ENCODE assay signal across 11 cellular contexts in genomic region chr3:31247850-31248618, GRCh38.
A peak's percentile ranks its signal among the peaks of the same experiment; 100 is the strongest.
DNase-seq lines count a peak whose midpoint lies in the region; ATAC-seq and TF ChIP-seq lines count a peak whose summit lies in the region.
"Had no signal": no experiment of that assay in that cellular context is flagged by ENCODE, and none has a peak within 500 bp of the region (broad histone marks: within the 10 kb centered on the region; RNA-seq: fewer than 3 reads in every experiment).

No MANE protein-coding gene starts in this region.

- peaks cover 59% of the 10 kb centered on the region for H3K4me1 Mint-ChIP-seq in activated T-cell treated with anti-CD3 and anti-CD28 coated beads, Interleukin-2, amount 50 U/mL, for 72 hours (ENCODE audit: low read depth)
- H3K4me1 Mint-ChIP-seq in activated T-cell treated with anti-CD3 and anti-CD28 coated beads, Interleukin-2, amount 50 U/mL, for 4 hours (ENCODE audit: low read depth) = peaks cover 48% of the 10 kb centered on the region

- no peaks in the 10 kb centered on the region for H3K27me3 ChIP-seq in thyroid gland
- H3K27me3 ChIP-seq: BE2C had no signal

- DNase-seq in activated T-cell treated with anti-CD3 and anti-CD28 coated beads, Interleukin-2, amount 50 U/mL, for 72 hours = peak in 1 of 2 donors; percentile 39
- no peak for DNase-seq in activated T-cell treated with anti-CD3 and anti-CD28 coated beads, Interleukin-2, amount 50 U/mL, for 4 hours
- DNase-seq in RWPE1 (ENCODE audit: low spot score) = peak; percentile 32
- peak; percentile 52 to 64 for DNase-seq in thyroid gland
- no peak for DNase-seq in mesenteric fat pad (ENCODE audit: low spot score)
- DNase-seq in NCI-H82 treated with DMSO at 0.1 percent for 48 hours (lab: John Stamatoyannopoulos, UW; ENCODE audit: unreplicated experiment) = no peak
- DNase-seq in SW 1271 (lab: John Stamatoyannopoulos, UW) = no peak
- DNase-seq: activated CD4-positive, alpha-beta T cell treated with anti-CD3 and anti-CD28 coated beads, Interleukin-2, amount 10 ng/mL, durations not matched to agents 7 days and 5 days; BE2C had no signal

- no peak for TF ChIP-seq POLR2A in thyroid gland (IDR thresholded peaks at IDR 0.05)

- peak in 1 of 2 donors; percentile 6 for ATAC-seq in activated T-cell treated with anti-CD3 and anti-CD28 coated beads, Interleukin-2, amount 50 U/mL, for 72 hours (replicated peaks in 1 of 2)
- ATAC-seq in activated T-cell treated with anti-CD3 and anti-CD28 coated beads, Interleukin-2, amount 50 U/mL, for 4 hours = no peak
- peak; percentile 54 for ATAC-seq in HG03095 (IDR thresholded peaks at IDR 0.05; ENCODE audit: unreplicated experiment)

- peaks cover 5% of the 10 kb centered on the region for H3K27me3 Mint-ChIP-seq in activated T-cell treated with anti-CD3 and anti-CD28 coated beads, Interleukin-2, amount 50 U/mL, for 72 hours (ENCODE audit: low read depth)
- no peaks in the 10 kb centered on the region for H3K27me3 Mint-ChIP-seq in activated T-cell treated with anti-CD3 and anti-CD28 coated beads, Interleukin-2, amount 50 U/mL, for 4 hours (ENCODE audit: low read depth)
- H3K27me3 Mint-ChIP-seq: activated CD4-positive, alpha-beta T cell treated with anti-CD3 and anti-CD28 coated beads, Interleukin-2, amount 10 ng/mL, durations not matched to agents 7 days and 5 days had no signal

- H3K4me1 ChIP-seq in thyroid gland = peaks cover 0 to 7% of the 10 kb centered on the region in 2 donors
- H3K4me1 ChIP-seq: BE2C had no signal

- H3K27ac Mint-ChIP-seq in activated T-cell treated with anti-CD3 and anti-CD28 coated beads, Interleukin-2, amount 50 U/mL, for 72 hours = peak overlapping the region; percentile 74
- H3K27ac Mint-ChIP-seq: activated CD4-positive, alpha-beta T cell treated with anti-CD3 and anti-CD28 coated beads, Interleukin-2, amount 10 ng/mL, durations not matched to agents 7 days and 5 days had no signal

- CTCF ChIA-PET in RWPE1 (lab: Yijun Ruan, JAX) = interaction anchor here (0.6 kb wide), 1 partner anchor 59 kb away, joined by 3 read pairs; no protein-coding TSS in a partner anchor

- POLR2A ChIA-PET in RWPE1 (lab: Yijun Ruan, JAX; ENCODE audit: low non-redundant PET) = no interaction called here

- 55 to 66% methylated on average over 5 of the region's 5 CpGs for WGBS in thyroid gland, 2 donors

- H3K27ac ChIP-seq in RWPE1 (no peak overlapping the region), thyroid gland (no peak overlapping the region)

- no peaks in the 10 kb centered on the region for H3K36me3 ChIP-seq in thyroid gland
- H3K36me3 ChIP-seq: BE2C had no signal

- no peaks in the 10 kb centered on the region for H3K9me3 ChIP-seq in thyroid gland
- H3K9me3 ChIP-seq: BE2C had no signal

- H3K36me3 Mint-ChIP-seq in activated T-cell treated with anti-CD3 and anti-CD28 coated beads, Interleukin-2, amount 50 U/mL, for 72 hours (ENCODE audit: insufficient read depth in 2 of 2) = peaks cover 5 to 6% of the 10 kb centered on the region in 2 donors
- H3K36me3 Mint-ChIP-seq in activated T-cell treated with anti-CD3 and anti-CD28 coated beads, Interleukin-2, amount 50 U/mL, for 4 hours (ENCODE audit: insufficient read depth) = peaks cover 1% of the 10 kb centered on the region

- peaks cover 2 to 5% of the 10 kb centered on the region in 2 donors for H3K9me3 Mint-ChIP-seq in activated T-cell treated with anti-CD3 and anti-CD28 coated beads, Interleukin-2, amount 50 U/mL, for 72 hours
- peaks cover 4% of the 10 kb centered on the region for H3K9me3 Mint-ChIP-seq in activated T-cell treated with anti-CD3 and anti-CD28 coated beads, Interleukin-2, amount 50 U/mL, for 4 hours
- H3K9me3 Mint-ChIP-seq: IgD-negative memory B cell had no signal

- H3K4me3 Mint-ChIP-seq in activated T-cell treated with anti-CD3 and anti-CD28 coated beads, Interleukin-2, amount 50 U/mL, for 72 hours = peak overlapping the region; percentile 57 to 58
- H3K4me3 Mint-ChIP-seq in activated T-cell treated with anti-CD3 and anti-CD28 coated beads, Interleukin-2, amount 50 U/mL, for 4 hours = no peak overlapping the region
- H3K4me3 Mint-ChIP-seq: activated CD4-positive, alpha-beta T cell treated with anti-CD3 and anti-CD28 coated beads, Interleukin-2, amount 10 ng/mL, durations not matched to agents 7 days and 5 days; IgD-negative memory B cell had no signal

- no peak overlapping the region for H3K4me3 ChIP-seq in thyroid gland (replicated peaks in 1 of 3)

- intact Hi-C loops in thyroid gland (cut with DNase I) = no loop called here

- TF ChIP-seq CTCF in RWPE1 (conservative IDR thresholded peaks at IDR 0.05; ENCODE audit: low read depth) = no peak
- no peak for TF ChIP-seq CTCF in thyroid gland (IDR thresholded peaks at IDR 0.05)

Comparison
In these comparisons a context has a peak if more than half of its experiments do, and no peak if none do; other contexts are left out.
1. DNase-seq: peak in RWPE1 (single experiment) and thyroid gland (2 of 2); none in activated T-cell treated with anti-CD3 and anti-CD28 coated beads, Interleukin-2, amount 50 U/mL, for 4 hours (single experiment), mesenteric fat pad (single experiment), NCI-H82 treated with DMSO at 0.1 percent for 48 hours (single experiment) and SW 1271 (0 of 2).